8 cellular contexts compared by ENCODE assay signal in genomic region chr6:52995913-52996685, GRCh38. TPM values are rescaled to one million over a fixed set of nuclear protein-coding genes. Genes with fewer than 3 reads are reported as not detected.
A peak's percentile ranks its signal among the peaks of the same experiment; 100 is the strongest.
DNase-seq lines count a peak whose midpoint lies in the region; ATAC-seq and TF ChIP-seq lines count a peak whose summit lies in the region.

No MANE protein-coding gene starts in this region.

- H3K4me1 Mint-ChIP-seq in activated naive CD4-positive, alpha-beta T cell treated with anti-CD3 and anti-CD28 coated beads for 36 hours (ENCODE audit: low read depth): peaks cover 29% of the 10 kb centered on the region
- peaks cover 9% of the 10 kb centered on the region for H3K4me1 Mint-ChIP-seq in glutamatergic neuron (ENCODE audit: low read depth, unreplicated experiment)

- no TSS peak for BruUV-seq in A673 (replicated peaks; lab: Mats Ljungman, UMichigan)

- CTCF ChIA-PET in A673 (lab: Charles Lee): interaction anchor here (0.6 kb wide), 2 partner anchors 38 to 47 kb away, joined by 4 to 5 read pairs; no protein-coding TSS in a partner anchor
- CTCF ChIA-PET in activated naive CD4-positive, alpha-beta T cell treated with anti-CD3 and anti-CD28 coated beads for 36 hours (lab: Charles Lee): interaction anchor here (0.6 to 2.1 kb wide), 17 partner anchors 10 to 277 kb away, joined by 3 to 14 read pairs (median 4); partner anchors contain the start of gene FBXO9

- POLR2A ChIA-PET in A673 (lab: Charles Lee; ENCODE audit: low non-redundant PET): no interaction called here

- TF ChIP-seq CTCF in A673 (conservative IDR thresholded peaks at IDR 0.05; ENCODE audit: low read depth, low read length) (no peak), glutamatergic neuron (IDR thresholded peaks at IDR 0.05; ENCODE audit: partially characterized antibody, unreplicated experiment) (no peak)

- ATAC-seq in HG02970 (IDR thresholded peaks at IDR 0.05; ENCODE audit: low FRiP score, unreplicated experiment) (no peak), HG03095 (IDR thresholded peaks at IDR 0.05; ENCODE audit: unreplicated experiment) (no peak)

- no peaks in the 10 kb centered on the region for H3K27me3 ChIP-seq in A673 (replicated peaks; ENCODE audit: insufficient read depth, low read depth, low read length, poor library complexity)

- peak overlapping the region; percentile 99 for H3K27ac Mint-ChIP-seq in activated naive CD4-positive, alpha-beta T cell treated with anti-CD3 and anti-CD28 coated beads for 36 hours
- H3K27ac Mint-ChIP-seq in glutamatergic neuron (ENCODE audit: unreplicated experiment): peak overlapping the region; percentile 99

- peaks cover 13% of the 10 kb centered on the region for H3K27me3 Mint-ChIP-seq in activated naive CD4-positive, alpha-beta T cell treated with anti-CD3 and anti-CD28 coated beads for 36 hours (ENCODE audit: low read depth)
- H3K27me3 Mint-ChIP-seq in glutamatergic neuron (ENCODE audit: unreplicated experiment): peaks cover 22% of the 10 kb centered on the region

- intact Hi-C loops in A673 (cut with micrococcal nuclease; ENCODE audit: unreplicated experiment): loop anchor here (5.0 kb wide), 1 partner anchor 46 kb away; no protein-coding TSS in a partner anchor
- intact Hi-C loops in activated naive CD4-positive, alpha-beta T cell treated with anti-CD3 and anti-CD28 coated beads for 36 hours (cut with micrococcal nuclease): loop anchor here (1.0 to 10.0 kb wide), 16 partner anchors 12 to 834 kb away; partner anchors contain the start of genes EFHC1, GCLC, MCM3 and TMEM14A

- no peaks in the 10 kb centered on the region for H3K9me3 ChIP-seq in A673 (ENCODE audit: low read depth, low read length, poor library complexity, severe bottlenecking)

- H3K4me3 Mint-ChIP-seq in activated naive CD4-positive, alpha-beta T cell treated with anti-CD3 and anti-CD28 coated beads for 36 hours: peak overlapping the region; percentile 98
- peak overlapping the region; percentile 96 for H3K4me3 Mint-ChIP-seq in glutamatergic neuron (ENCODE audit: unreplicated experiment)

- H3K27ac ChIP-seq in A673 (ENCODE audit: low read depth, low read length, poor library complexity, severe bottlenecking): no peak overlapping the region

- H3K4me1 ChIP-seq in A673 (ENCODE audit: insufficient read depth, low read length, poor library complexity, severe bottlenecking): peaks cover 11% of the 10 kb centered on the region

- no peaks in the 10 kb centered on the region for H3K36me3 ChIP-seq in A673 (ENCODE audit: insufficient read depth, low read length, poor library complexity, severe bottlenecking)

- peaks cover 17% of the 10 kb centered on the region for H3K36me3 Mint-ChIP-seq in activated naive CD4-positive, alpha-beta T cell treated with anti-CD3 and anti-CD28 coated beads for 36 hours (ENCODE audit: low read depth)
- no peaks in the 10 kb centered on the region for H3K36me3 Mint-ChIP-seq in glutamatergic neuron (ENCODE audit: unreplicated experiment)

- no peaks in the 10 kb centered on the region for H3K9me3 Mint-ChIP-seq in activated naive CD4-positive, alpha-beta T cell treated with anti-CD3 and anti-CD28 coated beads for 36 hours
- H3K9me3 Mint-ChIP-seq in glutamatergic neuron (ENCODE audit: unreplicated experiment): peaks cover 29% of the 10 kb centered on the region

- peak overlapping the region; percentile 44 for H3K4me3 ChIP-seq in A673 (ENCODE audit: low read depth, low read length, poor library complexity, severe bottlenecking)

- DNase-seq in A673 (ENCODE audit: low spot score): peak; percentile 89
- peak; percentile 87 for DNase-seq in HCEC 1CT
- DNase-seq in OCI-M1 (lab: John Stamatoyannopoulos, UW): peak; percentile 63
- peak; percentile 54 for DNase-seq in activated naive CD4-positive, alpha-beta T cell treated with anti-CD3 and anti-CD28 coated beads for 36 hours
- DNase-seq in glutamatergic neuron: peak; percentile 37
- peak; percentile 39 for DNase-seq in pulmonary artery endothelial cell (ENCODE audit: low read depth, low spot score)

RNA-seq across cellular contexts. Expression of gene GSTA4, which starts 1.0 kb away (rescaled TPM):
- 30.8 and 39.2 TPM in 2 replicates for total RNA-seq in A673 (2021)
- 10 to 100 TPM; 21.6 to 21.7 TPM for total RNA-seq in activated naive CD4-positive, alpha-beta T cell treated with anti-CD3 and anti-CD28 coated beads for 36 hours
- 81.1 TPM for total RNA-seq in glutamatergic neuron (ENCODE audit: unreplicated experiment)
- 19.7 and 22.1 TPM in 2 replicates for total RNA-seq in pulmonary artery endothelial cell

Comparison
In these comparisons a context has a peak if more than half of its experiments do, and no peak if none do; other contexts are left out.
1. DNase-seq: peak in every context shown above with its lines; median percentile 89 in A673; 87 in HCEC 1CT; 63 in OCI-M1; 54 in activated naive CD4-positive, alpha-beta T cell treated with anti-CD3 and anti-CD28 coated beads for 36 hours; 39 in pulmonary artery endothelial cell; 37 in glutamatergic neuron.